Comparison of ENCODE assay signal across 8 cellular contexts in genomic region chr9:136118367-136119258, GRCh38. TPM values are rescaled to one million over a fixed set of nuclear protein-coding genes. Genes with fewer than 3 reads are reported as not detected.
DNase-seq lines count a peak whose midpoint lies in the region; ATAC-seq and TF ChIP-seq lines count a peak whose summit lies in the region.

Gene TMEM250 (minus strand): TSS chr9:136118875. CDS start chr9:136116900, 1,975 bp downstream.

- peaks cover 2 to 5% of the 10 kb centered on the region in 2 donors for H3K4me1 Mint-ChIP-seq in natural killer cell treated with Interleukin-12 subunit alpha and Interleukin-12 subunit beta and Interleukin-15 and Interleukin-18, amount 100 ng/mL, for 72 hours (ENCODE audit: low read depth in 2 of 2)

- peak; percentile 94 to 96 for ATAC-seq in natural killer cell treated with Interleukin-12 subunit alpha and Interleukin-12 subunit beta and Interleukin-15 and Interleukin-18, amount 100 ng/mL, for 72 hours

- H3K4me3 ChIP-seq in H7 (ENCODE audit: insufficient read depth, low read depth, low read length) = peak within 1 kb of the TSS; percentile 82
- H3K4me3 ChIP-seq in fibroblast of pulmonary artery (replicated peaks; ENCODE audit: low read depth, low read length) = peak within 1 kb of the TSS; percentile 68

- H3K9me3 ChIP-seq in ES-I3 (ENCODE audit: control insufficient read depth, insufficient read depth, low read length) = no peaks in the 10 kb centered on the region

- TF ChIP-seq CTCF in fibroblast of pulmonary artery (IDR thresholded peaks at IDR 0.05; ENCODE audit: low read length, missing control alignments) = no peak

- no peaks in the 10 kb centered on the region for H3K27me3 Mint-ChIP-seq in natural killer cell treated with Interleukin-12 subunit alpha and Interleukin-12 subunit beta and Interleukin-15 and Interleukin-18, amount 100 ng/mL, for 72 hours

- no peaks in the 10 kb centered on the region for H3K36me3 Mint-ChIP-seq in natural killer cell treated with Interleukin-12 subunit alpha and Interleukin-12 subunit beta and Interleukin-15 and Interleukin-18, amount 100 ng/mL, for 72 hours

- H3K9ac ChIP-seq in ES-I3 (ENCODE audit: low read depth, low read length) = peak within 1 kb of the TSS; percentile 88

- H3K27ac Mint-ChIP-seq in natural killer cell treated with Interleukin-12 subunit alpha and Interleukin-12 subunit beta and Interleukin-15 and Interleukin-18, amount 100 ng/mL, for 72 hours = peak within 1 kb of the TSS in 1 of 2 donors; percentile 37

- peak; percentile 99 for DNase-seq in H7
- peak; percentile 95 for DNase-seq in M059J (ENCODE audit: low read depth)
- peak; percentile 95 for DNase-seq in activated T-helper 9 cell treated with anti-CD3 and anti-CD28 coated beads, Interleukin-2, amount 50 U/mL, for 16 hours (ENCODE audit: low read depth)
- peak; percentile 98 for DNase-seq in fibroblast of pulmonary artery (ENCODE audit: low read depth)
- peak; percentile 97 for DNase-seq in natural killer cell treated with Interleukin-12 subunit alpha and Interleukin-12 subunit beta and Interleukin-15 and Interleukin-18, amount 100 ng/mL, for 72 hours (ENCODE audit: low spot score)
- DNase-seq in stimulated activated naive CD4-positive, alpha-beta T cell treated with Interleukin-2 at 50 U/mL for 16 hours (lab: John Stamatoyannopoulos, UW) = peak; percentile 95

- no peaks in the 10 kb centered on the region; the same call in 1 of the 2 replicates for H3K4me1 ChIP-seq in ES-I3 (ENCODE audit: insufficient read depth, low read length)

- H3K36me3 ChIP-seq in ES-I3 (ENCODE audit: insufficient read depth, low read length) = no peaks in the 10 kb centered on the region
- no peaks in the 10 kb centered on the region for H3K36me3 ChIP-seq in H7 (replicated peaks; ENCODE audit: control insufficient read depth, insufficient read depth, low read length)

- H3K9me3 Mint-ChIP-seq in natural killer cell treated with Interleukin-12 subunit alpha and Interleukin-12 subunit beta and Interleukin-15 and Interleukin-18, amount 100 ng/mL, for 72 hours = no peaks in the 10 kb centered on the region

- H3K4me3 Mint-ChIP-seq in natural killer cell treated with Interleukin-12 subunit alpha and Interleukin-12 subunit beta and Interleukin-15 and Interleukin-18, amount 100 ng/mL, for 72 hours = peak within 1 kb of the TSS; percentile 76

- TF ChIP-seq POLR2A in Raji (IDR thresholded peaks at IDR 0.05; ENCODE audit: insufficient read depth, low read depth, low read length) = peak; percentile 90

- no peaks in the 10 kb centered on the region for H3K27me3 ChIP-seq in H7 (ENCODE audit: control insufficient read depth, insufficient read depth, low read length)

RNA-seq across cellular contexts. Expression of gene TMEM250, which starts in this region (rescaled TPM):
- 50.7 and 66.1 TPM in 2 replicates for total RNA-seq in H7 (2014; rRNA removed; shearing (Covaris generic))
- 23.5 and 36.9 TPM in 2 replicates for total RNA-seq in M059J (2014; rRNA removed; shearing (Covaris generic))
- 10 to 100 TPM; 29.1 to 42.3 TPM for total RNA-seq in natural killer cell treated with Interleukin-12 subunit alpha and Interleukin-12 subunit beta and Interleukin-15 and Interleukin-18, amount 100 ng/mL, for 72 hours

Comparison
In these comparisons a context has a peak if more than half of its experiments do, and no peak if none do; other contexts are left out.
1. Peak in every context shown above with its lines: DNase-seq, ATAC-seq and H3K4me3 ChIP-seq.